In the genomic region with DNA sequence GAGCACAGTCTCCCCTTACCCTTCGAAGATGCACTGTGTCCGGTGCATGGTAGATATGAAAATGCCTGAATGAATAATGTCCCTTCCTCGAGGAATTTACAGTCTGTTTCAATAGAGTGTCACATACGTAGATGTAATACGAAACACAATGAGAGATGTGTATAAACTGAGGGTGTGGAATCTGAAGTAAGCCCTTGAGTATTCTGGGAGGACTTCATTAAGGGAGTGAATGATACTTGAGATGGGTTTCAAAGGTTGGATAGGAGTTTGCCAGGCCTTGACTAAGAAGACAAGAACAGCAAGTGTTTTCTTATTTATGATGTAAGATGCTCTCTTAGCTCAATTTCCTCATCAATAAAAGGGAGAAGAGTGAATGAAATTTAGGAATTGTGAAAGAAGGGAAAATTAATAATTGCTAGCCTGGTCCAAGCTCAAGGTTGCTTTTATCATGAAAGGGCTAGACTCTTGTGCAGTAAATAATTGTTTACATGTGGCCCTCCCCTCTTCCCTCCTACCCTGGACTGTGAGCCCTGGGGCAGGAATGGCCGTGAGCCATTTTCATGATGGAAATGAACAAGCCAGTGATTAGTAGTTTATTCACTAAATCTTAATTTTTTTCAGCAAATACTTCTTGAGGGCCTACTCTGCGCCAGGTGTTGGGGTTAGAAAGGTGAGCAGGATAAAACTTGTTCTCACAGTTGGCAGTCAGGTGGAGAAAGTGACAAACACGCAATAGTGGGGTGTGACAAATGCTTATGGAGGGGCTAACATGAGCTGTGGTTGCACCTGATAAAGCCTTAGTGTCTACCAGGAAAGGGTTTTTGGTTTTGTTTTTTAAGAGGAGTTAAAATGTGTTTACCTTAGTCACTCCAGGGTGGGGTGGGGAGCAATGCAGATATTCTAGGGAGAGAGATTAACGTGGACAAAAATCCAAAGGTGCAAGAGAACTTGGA, we compare ENCODE assay signal across 9 cellular contexts. TPM values are rescaled to one million over a fixed set of nuclear protein-coding genes. Genes with fewer than 3 reads are reported as not detected.
DNase-seq lines count a peak whose midpoint lies in the region; ATAC-seq and TF ChIP-seq lines count a peak whose summit lies in the region.
"Had no signal": no experiment of that assay in that cellular context is flagged by ENCODE, and none has a peak within 500 bp of the region (broad histone marks: within the 10 kb centered on the region; RNA-seq: fewer than 3 reads in every experiment).

No MANE protein-coding gene starts in this region.

- TF ChIP-seq CTCF in GM06990 (IDR thresholded peaks at IDR 0.05; ENCODE audit: insufficient read depth, low read length, poor library complexity, severe bottlenecking) (no peak), WTC11 (IDR thresholded peaks at IDR 0.05) (no peak)

- CTCF ChIA-PET in WTC11 (lab: Charles Lee): no interaction called here

- H3K27me3 ChIP-seq in GM06990 (replicated peaks; ENCODE audit: control insufficient read depth, insufficient read depth, low read length) (no peaks in the 10 kb centered on the region), right cardiac atrium (ENCODE audit: control insufficient read depth, insufficient read depth) (no peaks in the 10 kb centered on the region)
- H3K27me3 ChIP-seq: sigmoid colon had no signal

- peak overlapping the region; percentile 82 for H3K4me3 ChIP-seq in GM06990 (replicated peaks; ENCODE audit: low read depth, low read length)
- peak overlapping the region; percentile 98 for H3K4me3 ChIP-seq in mesodermal cell (ENCODE audit: extremely low read depth, insufficient read depth, low read length, poor library complexity, severe bottlenecking)
- H3K4me3 ChIP-seq in right cardiac atrium (ENCODE audit: low read length): no peak overlapping the region

- H3K4me1 ChIP-seq in mesodermal cell (ENCODE audit: control insufficient read depth, insufficient read depth, low read length, poor library complexity, severe bottlenecking) (peaks cover 13% of the 10 kb centered on the region), right cardiac atrium (ENCODE audit: control insufficient read depth, insufficient read depth, low read length) (no peaks in the 10 kb centered on the region)

- intact Hi-C loops in right cardiac atrium (cut with DNase I): loop anchor here in 1 of 4 donors (2.0 kb wide), 1 partner anchor 19 kb away; no protein-coding TSS in a partner anchor

- H3K27ac ChIP-seq in mesodermal cell (ENCODE audit: low read depth, low read length, severe bottlenecking) (no peak overlapping the region), right cardiac atrium (ENCODE audit: low read length) (no peak overlapping the region)

- WGBS in mesodermal cell (ENCODE audit: insufficient coverage in 2 of 2), 2 experiments: 82 to 85% methylated on average over 6 to 7 of the region's 9 CpGs
- WGBS in right cardiac atrium: 73% methylated on average over 9 of the region's 9 CpGs

- no peaks in the 10 kb centered on the region for H3K9me3 ChIP-seq in mesodermal cell (ENCODE audit: control insufficient read depth, low read length)
- no peaks in the 10 kb centered on the region for H3K9me3 ChIP-seq in right cardiac atrium (ENCODE audit: control insufficient read depth, low read length)
- H3K9me3 ChIP-seq: sigmoid colon had no signal

- peak overlapping the region; percentile 98 for H3K4me3 Mint-ChIP-seq in WTC11

- peaks cover 25% of the 10 kb centered on the region for H3K36me3 Mint-ChIP-seq in WTC11

- ATAC-seq in WTC11: no peak
- no peak for ATAC-seq in GM19023 (IDR thresholded peaks at IDR 0.05; ENCODE audit: unreplicated experiment)
- ATAC-seq in right cardiac atrium: no peak

- peaks cover 21% of the 10 kb centered on the region for H3K4me1 Mint-ChIP-seq in WTC11

- POLR2A ChIA-PET in WTC11 (lab: Charles Lee): interaction anchor here (0.5 kb wide), 1 partner anchor 12 kb away, joined by 3 read pairs; no protein-coding TSS in a partner anchor

- no peaks in the 10 kb centered on the region for H3K9me3 Mint-ChIP-seq in WTC11

- H3K27ac Mint-ChIP-seq in WTC11: peak overlapping the region; percentile 80

- H3K36me3 ChIP-seq in GM06990 (ENCODE audit: control insufficient read depth, insufficient read depth, low read length) (peaks cover 10% of the 10 kb centered on the region), mesodermal cell (ENCODE audit: control insufficient read depth, insufficient read depth, low read length) (peaks cover 40% of the 10 kb centered on the region)

- no peak for DNase-seq in GM06990 (ENCODE audit: extremely low read depth, insufficient read length)
- DNase-seq in WTC11 (ENCODE audit: low spot score): no peak
- DNase-seq in right cardiac atrium: no peak
- DNase-seq in CD1c-positive myeloid dendritic cell (ENCODE audit: extremely low spot score): no peak
- DNase-seq: amygdala, NCI-H1694, sigmoid colon had no signal

- peaks cover 4% of the 10 kb centered on the region for H3K27me3 Mint-ChIP-seq in WTC11 (ENCODE audit: low read depth)

TF ChIP-seq in WTC11, 78 proteins besides CTCF, POLR2A, EP300 and RAD21:
- TF ChIP-seq, protein P1, sequence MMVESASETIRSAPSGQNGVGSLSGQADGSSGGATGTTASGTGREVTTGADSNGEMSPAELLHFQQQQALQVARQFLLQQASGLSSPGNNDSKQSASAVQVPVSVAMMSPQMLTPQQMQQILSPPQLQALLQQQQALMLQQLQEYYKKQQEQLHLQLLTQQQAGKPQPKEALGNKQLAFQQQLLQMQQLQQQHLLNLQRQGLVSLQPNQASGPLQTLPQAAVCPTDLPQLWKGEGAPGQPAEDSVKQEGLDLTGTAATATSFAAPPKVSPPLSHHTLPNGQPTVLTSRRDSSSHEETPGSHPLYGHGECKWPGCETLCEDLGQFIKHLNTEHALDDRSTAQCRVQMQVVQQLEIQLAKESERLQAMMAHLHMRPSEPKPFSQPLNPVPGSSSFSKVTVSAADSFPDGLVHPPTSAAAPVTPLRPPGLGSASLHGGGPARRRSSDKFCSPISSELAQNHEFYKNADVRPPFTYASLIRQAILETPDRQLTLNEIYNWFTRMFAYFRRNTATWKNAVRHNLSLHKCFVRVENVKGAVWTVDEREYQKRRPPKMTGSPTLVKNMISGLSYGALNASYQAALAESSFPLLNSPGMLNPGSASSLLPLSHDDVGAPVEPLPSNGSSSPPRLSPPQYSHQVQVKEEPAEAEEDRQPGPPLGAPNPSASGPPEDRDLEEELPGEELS (CRISPR knock-in tag; IDR thresholded peaks at IDR 0.05): no peak

RNA-seq across cellular contexts. Expression of a gene that starts 1.6 kb away (rescaled TPM):
- total RNA-seq in WTC11 (2021) (165 to 182 TPM (median 175 TPM) in 3 replicates), right cardiac atrium (10 to 100 TPM; 19.0 to 53.8 (median 41.6) TPM)
- polyA plus RNA-seq in mesodermal cell (2013, experiment 1 of 2): 88.2 TPM
- polyA plus RNA-seq in mesodermal cell (2013, experiment 2 of 2): 82.6 TPM
- polyA plus RNA-seq in right cardiac atrium: 89.6 TPM

RNA-seq across cellular contexts. Expression of a gene that starts 14.1 kb away (rescaled TPM):
- not detected in 3 replicates for total RNA-seq in WTC11 (2021)
- not detected for polyA plus RNA-seq in mesodermal cell (2013, experiment 1 of 2)
- not detected for polyA plus RNA-seq in mesodermal cell (2013, experiment 2 of 2)
- total RNA-seq in right cardiac atrium: not detected
- polyA plus RNA-seq in right cardiac atrium: not detected

RNA-seq across cellular contexts. Expression of a gene that starts 14.2 kb away (rescaled TPM):
- total RNA-seq in WTC11 (2021): 392 to 405 TPM (median 395 TPM) in 3 replicates
- polyA plus RNA-seq in mesodermal cell (2013, experiment 1 of 2): 311 TPM
- polyA plus RNA-seq in mesodermal cell (2013, experiment 2 of 2): 290 TPM
- total RNA-seq in right cardiac atrium: 100 to 1,000 TPM in 3 of 4 donors, 10 to 100 TPM in 1; 82.3 to 113 (median 104) TPM
- 69.3 TPM for polyA plus RNA-seq in right cardiac atrium

RNA-seq across cellular contexts. Expression of a gene that starts 19.9 kb away (rescaled TPM):
- total RNA-seq in WTC11 (2021) (20.5 to 25.3 TPM (median 23.6 TPM) in 3 replicates), right cardiac atrium (1 to 10 TPM; 2.5 to 5.0 (median 4.4) TPM)
- 32.8 TPM for polyA plus RNA-seq in mesodermal cell (2013, experiment 1 of 2)
- polyA plus RNA-seq in mesodermal cell (2013, experiment 2 of 2): 25.6 TPM
- 4.8 TPM for polyA plus RNA-seq in right cardiac atrium

RNA-seq across cellular contexts. Expression of a gene that starts 23.8 kb away (rescaled TPM):
- 60.1 to 69.0 TPM (median 66.8 TPM) in 3 replicates for total RNA-seq in WTC11 (2021)
- 50.1 TPM for polyA plus RNA-seq in mesodermal cell (2013, experiment 1 of 2)
- 40.6 TPM for polyA plus RNA-seq in mesodermal cell (2013, experiment 2 of 2)
- 10 to 100 TPM; 13.7 to 20.3 (median 15.2) TPM for total RNA-seq in right cardiac atrium
- polyA plus RNA-seq in right cardiac atrium: 33.8 TPM
